Comparison of ENCODE assay signal across 8 cellular contexts in genomic region chrX:49054073-49054762, GRCh38. TPM values are rescaled to one million over a fixed set of nuclear protein-coding genes. Genes with fewer than 3 reads are reported as not detected.
DNase-seq lines count a peak whose midpoint lies in the region; ATAC-seq and TF ChIP-seq lines count a peak whose summit lies in the region.

No MANE protein-coding gene starts in this region.

- H3K79me2 ChIP-seq in parathyroid adenoma = no peaks in the 10 kb centered on the region

- H3K27ac Mint-ChIP-seq in CD8-positive, alpha-beta memory T cell = peak overlapping the region; percentile 56 to 96 (median 92)

- WGBS in esophagus muscularis mucosa = 79% methylated on average over 5 of the region's 5 CpGs

- H3K27me3 ChIP-seq in CD8-positive, alpha-beta memory T cell (ENCODE audit: insufficient read depth, low read length, poor library complexity, severe bottlenecking) = no peaks in the 10 kb centered on the region
- H3K27me3 ChIP-seq in RWPE2 (ENCODE audit: insufficient read depth, poor library complexity, severe bottlenecking) = no peaks in the 10 kb centered on the region
- no peaks in the 10 kb centered on the region for H3K27me3 ChIP-seq in esophagus muscularis mucosa
- no peaks in the 10 kb centered on the region for H3K27me3 ChIP-seq in parathyroid adenoma (ENCODE audit: control insufficient read depth, insufficient read depth, low read length)

- H3K9me3 ChIP-seq in CD8-positive, alpha-beta memory T cell (ENCODE audit: low read length) = no peaks in the 10 kb centered on the region
- H3K9me3 ChIP-seq in RWPE2 (ENCODE audit: severe bottlenecking) (no peaks in the 10 kb centered on the region), esophagus muscularis mucosa (peaks cover 0 to 18% (median 0%) of the 10 kb centered on the region in 4 donors), parathyroid adenoma (ENCODE audit: control insufficient read depth, low read length) (no peaks in the 10 kb centered on the region)

- no peak for ATAC-seq in RWPE2 (ENCODE audit: low read depth)

- peaks cover 0 to 1% (median 0%) of the 10 kb centered on the region in 3 donors for H3K36me3 Mint-ChIP-seq in CD8-positive, alpha-beta memory T cell

- peak overlapping the region; percentile 68 for H3K4me2 ChIP-seq in parathyroid adenoma (ENCODE audit: low read length)

- H3K36me3 ChIP-seq in CD8-positive, alpha-beta memory T cell (ENCODE audit: insufficient read depth, low read length) = no peaks in the 10 kb centered on the region
- no peaks in the 10 kb centered on the region for H3K36me3 ChIP-seq in RWPE2 (ENCODE audit: low read depth)
- H3K36me3 ChIP-seq in esophagus muscularis mucosa = no peaks in the 10 kb centered on the region
- H3K36me3 ChIP-seq in parathyroid adenoma (ENCODE audit: control insufficient read depth, insufficient read depth, low read length) = no peaks in the 10 kb centered on the region

- peaks cover 0 to 9% of the 10 kb centered on the region in 2 donors for H3K27me3 Mint-ChIP-seq in CD8-positive, alpha-beta memory T cell

- TF ChIP-seq CTCF in RWPE2 (IDR thresholded peaks at IDR 0.05; ENCODE audit: poor library complexity, severe bottlenecking) (no peak), esophagus muscularis mucosa (IDR thresholded peaks at IDR 0.05) (no peak), parathyroid adenoma (IDR thresholded peaks at IDR 0.05) (no peak), GM10266 (IDR thresholded peaks at IDR 0.05; ENCODE audit: control insufficient read depth, insufficient read depth, low read depth, missing control alignments) (no peak)

- H3K4me1 ChIP-seq in CD8-positive, alpha-beta memory T cell (ENCODE audit: insufficient read depth, low read length) = peaks cover 14% of the 10 kb centered on the region
- H3K4me1 ChIP-seq in RWPE2 (ENCODE audit: insufficient read depth, poor library complexity, severe bottlenecking) (no peaks in the 10 kb centered on the region), esophagus muscularis mucosa (peaks cover 0 to 12% (median 6%) of the 10 kb centered on the region in 4 donors), parathyroid adenoma (no peaks in the 10 kb centered on the region)

- no peak for DNase-seq in CD8-positive, alpha-beta memory T cell
- no peak for DNase-seq in RWPE2 (ENCODE audit: low spot score)
- no peak for DNase-seq in esophagus muscularis mucosa (ENCODE audit: extremely low spot score)
- no peak for DNase-seq in GM10266 (ENCODE audit: extremely low spot score)
- no peak for DNase-seq in GM19240 (ENCODE audit: insufficient read length, low spot score)
- DNase-seq in NCI-H748 (lab: John Stamatoyannopoulos, UW; ENCODE audit: unreplicated experiment) = no peak
- no peak for DNase-seq in cerebellar cortex (ENCODE audit: low spot score)

- CTCF ChIA-PET in CD8-positive, alpha-beta memory T cell (lab: Charles Lee) = no interaction called here

- H3K27ac ChIP-seq in CD8-positive, alpha-beta memory T cell (ENCODE audit: low read depth, low read length) = peak overlapping the region; percentile 51
- H3K27ac ChIP-seq in RWPE2 (ENCODE audit: poor library complexity, severe bottlenecking) (peak overlapping the region; percentile 61), esophagus muscularis mucosa (replicated peaks in 1 of 4) (peak overlapping the region; percentile 86 to 91 (median 88)), parathyroid adenoma (peak overlapping the region; percentile 75)

- TF ChIP-seq POLR2A in esophagus muscularis mucosa (IDR thresholded peaks at IDR 0.05; ENCODE audit: low read depth) = no peak

- intact Hi-C loops in esophagus muscularis mucosa (cut with DNase I) = no loop called here

- peak overlapping the region; percentile 79 to 95 (median 85) for H3K4me3 Mint-ChIP-seq in CD8-positive, alpha-beta memory T cell

- peak overlapping the region; percentile 41 for H3K4me3 ChIP-seq in CD8-positive, alpha-beta memory T cell (ENCODE audit: low read length)
- peak overlapping the region; percentile 48 for H3K4me3 ChIP-seq in RWPE2 (ENCODE audit: severe bottlenecking)
- H3K4me3 ChIP-seq in esophagus muscularis mucosa = peak overlapping the region; percentile 66 to 72 (median 71)
- peak overlapping the region; percentile 57 for H3K4me3 ChIP-seq in parathyroid adenoma (ENCODE audit: low read depth, low read length)

- H3K9ac ChIP-seq in parathyroid adenoma = no peak overlapping the region

- peak overlapping the region; percentile 91 for H2AFZ ChIP-seq in parathyroid adenoma

- no peak for TF ChIP-seq EP300 in esophagus muscularis mucosa (IDR thresholded peaks at IDR 0.05)

- POLR2A ChIA-PET in CD8-positive, alpha-beta memory T cell (lab: Charles Lee) = no interaction called here

- peaks cover 22 to 41% (median 32%) of the 10 kb centered on the region in 3 donors for H3K4me1 Mint-ChIP-seq in CD8-positive, alpha-beta memory T cell

- no peaks in the 10 kb centered on the region for H3K9me3 Mint-ChIP-seq in CD8-positive, alpha-beta memory T cell

RNA-seq across cellular contexts. Expression of gene CCDC120, which starts 4.6 kb away (rescaled TPM):
- 1 to 10 TPM; 5.1 to 5.4 TPM for total RNA-seq in CD8-positive, alpha-beta memory T cell
- polyA plus RNA-seq in CD8-positive, alpha-beta memory T cell = 1.5 TPM
- total RNA-seq in esophagus muscularis mucosa = 1 to 10 TPM; 1.2 to 5.1 (median 2.9) TPM

RNA-seq across cellular contexts. Expression of gene TFE3, which starts 11.1 kb away (rescaled TPM):
- 10 to 100 TPM; 32.4 to 35.4 TPM for total RNA-seq in CD8-positive, alpha-beta memory T cell
- polyA plus RNA-seq in CD8-positive, alpha-beta memory T cell = 7.7 TPM
- 100 to 1,000 TPM in 3 of 4 donors, 10 to 100 TPM in 1; 99.9 to 181 (median 150) TPM for total RNA-seq in esophagus muscularis mucosa

RNA-seq across cellular contexts. Expression of gene PRAF2, which starts 19.6 kb away (rescaled TPM):
- 10 to 100 TPM; 13.1 to 14.5 TPM for total RNA-seq in CD8-positive, alpha-beta memory T cell
- 62.6 TPM for polyA plus RNA-seq in CD8-positive, alpha-beta memory T cell
- 10 to 100 TPM; 15.9 to 26.6 (median 23.8) TPM for total RNA-seq in esophagus muscularis mucosa

RNA-seq across cellular contexts. Expression of gene WDR45, which starts 25.5 kb away (rescaled TPM):
- 10 to 100 TPM; 41.4 to 46.2 TPM for total RNA-seq in CD8-positive, alpha-beta memory T cell
- polyA plus RNA-seq in CD8-positive, alpha-beta memory T cell = 56.9 TPM
- total RNA-seq in esophagus muscularis mucosa = 10 to 100 TPM; 68.1 to 77.9 (median 72.7) TPM

RNA-seq across cellular contexts. Expression of gene GRIPAP1, which starts 52.2 kb away (rescaled TPM):
- total RNA-seq in CD8-positive, alpha-beta memory T cell = 10 to 100 TPM; 56.8 to 57.7 TPM
- 21.2 TPM for polyA plus RNA-seq in CD8-positive, alpha-beta memory T cell
- 10 to 100 TPM; 24.7 to 36.4 (median 33.7) TPM for total RNA-seq in esophagus muscularis mucosa
